In genomic region chr10:37474645-37475044, GRCh38 we compare ENCODE assay signal across 29 cellular contexts.
"Had no signal": no experiment of that assay in that cellular context is flagged by ENCODE, and none has a peak within 500 bp of the region (broad histone marks: within the 10 kb centered on the region; RNA-seq: fewer than 3 reads in every experiment).

No MANE protein-coding gene starts in this region.

- H3K4me3 ChIP-seq: colonic mucosa, dorsolateral prefrontal cortex, esophagus muscularis mucosa, esophagus squamous epithelium, gastrocnemius medialis, gastroesophageal sphincter, heart left ventricle, heart right ventricle, hepatocyte had no signal

- FAIRE-seq: colon, endometrium, endothelial cell of umbilical vein, frontal cortex had no signal

- H3K9me3 ChIP-seq: colonic mucosa, esophagus muscularis mucosa, gastrocnemius medialis, gastroesophageal sphincter had no signal

- H3K4me2 ChIP-seq: hepatocyte had no signal

- H3K36me3 ChIP-seq: colonic mucosa, esophagus muscularis mucosa, esophagus squamous epithelium, gastrocnemius medialis, gastroesophageal sphincter, heart left ventricle, heart right ventricle had no signal

- H3K27ac Mint-ChIP-seq: dendritic cell treated with granulocyte-macrophage colony-stimulating factor and Interleukin-4, amounts not matched to agents 40 ng/mL and 50 ng/mL, for 4 days; effector memory CD8-positive, alpha-beta T cell; endodermal cell had no signal

- DNase-seq: colonic mucosa; cortex of kidney; dermis blood vessel endothelial cell; dorsolateral prefrontal cortex; effector CD4-positive, alpha-beta T cell; effector CD8-positive, alpha-beta T cell; effector memory CD4-positive, alpha-beta T cell; effector memory CD8-positive, alpha-beta T cell; endodermal cell; erythroblast; esophagus squamous epithelium; foreskin fibroblast; foreskin keratinocyte; foreskin melanocyte; gastrocnemius medialis; glutamatergic neuron; head of caudate nucleus; heart left ventricle; heart right ventricle had no signal

- H3K27ac ChIP-seq: colonic mucosa, dorsolateral prefrontal cortex, epithelial cell of prostate, esophagus muscularis mucosa, esophagus squamous epithelium, foreskin keratinocyte, gastrocnemius medialis, gastroesophageal sphincter, heart left ventricle, heart right ventricle, hepatocyte had no signal

- ATAC-seq: effector memory CD8-positive, alpha-beta T cell; esophagus mucosa; foreskin keratinocyte; gastrocnemius medialis; gastroesophageal sphincter; heart left ventricle; heart right ventricle had no signal

- H3K4me1 ChIP-seq: colonic mucosa, esophagus muscularis mucosa, esophagus squamous epithelium, foreskin keratinocyte, gastrocnemius medialis, gastroesophageal sphincter, heart left ventricle, heart right ventricle had no signal
